ENCODE assay signal across 8 cellular contexts in genomic region chr9:114156658-114157421, GRCh38. TPM values are rescaled to one million over a fixed set of nuclear protein-coding genes. Genes with fewer than 3 reads are reported as not detected.
DNase-seq lines count a peak whose midpoint lies in the region; ATAC-seq and TF ChIP-seq lines count a peak whose summit lies in the region.

No MANE protein-coding gene starts in this region.

- intact Hi-C loops in natural killer cell (cut with micrococcal nuclease): no loop called here

- no peak for TF ChIP-seq CTCF in natural killer cell (IDR thresholded peaks at IDR 0.05)

- WGBS in urinary bladder: 36% methylated on average over 31 of the region's 31 CpGs

- peak in 2 of 3 donors; percentile 6 to 16 for DNase-seq in stimulated activated CD4-positive, alpha-beta T cell treated with anti-CD3 and anti-CD28 coated beads, Interleukin-12 subunit alpha, Interleukin-12 subunit beta, amount 100 ng/mL, for 48 hours (ENCODE audit: low read depth in 2 of 3, low spot score in 1 of 3)
- no peak for DNase-seq in stimulated activated CD4-positive, alpha-beta T cell treated with anti-CD3 and anti-CD28 coated beads, Interleukin-1b, Interleukin-23, amount 100 ng/mL, for 48 hours
- peak; percentile 55 to 58 for DNase-seq in activated T-cell treated with anti-CD3 and anti-CD28 coated beads, Interleukin-2, amount 50 U/mL, for 48 hours
- DNase-seq in fibroblast of peridontal ligament (ENCODE audit: extremely low read depth) (peak; percentile 71), natural killer cell (no peak), NCI-H1092 (lab: John Stamatoyannopoulos, UW) (no peak)

- H3K4me1 ChIP-seq in urinary bladder (ENCODE audit: insufficient read depth): peaks cover 3% of the 10 kb centered on the region

- H3K4me3 ChIP-seq in urinary bladder (ENCODE audit: low read depth, low read length): peak overlapping the region; percentile 80

- no peak overlapping the region for H3K27ac Mint-ChIP-seq in natural killer cell

- H3K9me3 Mint-ChIP-seq in natural killer cell: no peaks in the 10 kb centered on the region

- H3K4me3 Mint-ChIP-seq in natural killer cell: peak overlapping the region; percentile 89

- no peak overlapping the region for H3K27ac ChIP-seq in urinary bladder (ENCODE audit: low read depth)

- H3K36me3 Mint-ChIP-seq in natural killer cell: no peaks in the 10 kb centered on the region

- peaks cover 38 to 43% of the 10 kb centered on the region in 2 donors for H3K27me3 Mint-ChIP-seq in natural killer cell (ENCODE audit: low read depth in 2 of 2)

- ATAC-seq in natural killer cell (no peak), HG03135 (IDR thresholded peaks at IDR 0.05; ENCODE audit: unreplicated experiment) (no peak)

- H3K4me1 Mint-ChIP-seq in natural killer cell: peaks cover 11 to 18% of the 10 kb centered on the region in 2 donors

- no peaks in the 10 kb centered on the region for H3K36me3 ChIP-seq in urinary bladder (ENCODE audit: insufficient read depth)

RNA-seq across cellular contexts. Expression of gene COL27A1, which starts 1.5 kb away (rescaled TPM):
- total RNA-seq in natural killer cell (not detected), urinary bladder (21.5 TPM)
- polyA plus RNA-seq in urinary bladder: 8.1 TPM

RNA-seq across cellular contexts. Expression of gene KIF12, which starts 57.7 kb away (rescaled TPM):
- total RNA-seq in natural killer cell: not detected
- total RNA-seq in urinary bladder: 0.42 TPM
- polyA plus RNA-seq in urinary bladder: 0.11 TPM

Comparison
In these comparisons a context has a peak if more than half of its experiments do, and no peak if none do; other contexts are left out.
1. DNase-seq: peak in stimulated activated CD4-positive, alpha-beta T cell treated with anti-CD3 and anti-CD28 coated beads, Interleukin-12 subunit alpha, Interleukin-12 subunit beta, amount 100 ng/mL, for 48 hours (2 of 3), activated T-cell treated with anti-CD3 and anti-CD28 coated beads, Interleukin-2, amount 50 U/mL, for 48 hours (2 of 2) and fibroblast of peridontal ligament (single experiment); none in stimulated activated CD4-positive, alpha-beta T cell treated with anti-CD3 and anti-CD28 coated beads, Interleukin-1b, Interleukin-23, amount 100 ng/mL, for 48 hours (single experiment), natural killer cell (single experiment) and NCI-H1092 (single experiment).
2. RNA of gene COL27A1, which starts 1.5 kb away (total RNA-seq): 21.5 TPM in urinary bladder (single experiment); not detected in natural killer cell; every median in the first group is over 10 times any median in the second.